In genomic region chr11:15378941-15379340, GRCh38 we compare ENCODE assay signal across 23 cellular contexts.
A peak's percentile ranks its signal among the peaks of the same experiment; 100 is the strongest.
DNase-seq lines count a peak whose midpoint lies in the region; ATAC-seq and TF ChIP-seq lines count a peak whose summit lies in the region.
"Had no signal": no experiment of that assay in that cellular context is flagged by ENCODE, and none has a peak within 500 bp of the region (broad histone marks: within the 10 kb centered on the region; RNA-seq: fewer than 3 reads in every experiment).

No MANE protein-coding gene starts in this region.

- H2BK15ac ChIP-seq in neuronal stem cell (ENCODE audit: low read length), result peak overlapping the region; percentile 39

- no peak for TF ChIP-seq POLR2A in upper lobe of left lung (IDR thresholded peaks at IDR 0.05)

- TF ChIP-seq CTCF in upper lobe of left lung (IDR thresholded peaks at IDR 0.05), result no peak
- TF ChIP-seq CTCF in activated CD8-positive, alpha-beta T cell treated with anti-CD3 and anti-CD28 coated beads for 36 hours (IDR thresholded peaks at IDR 0.05), result no peak

- no peaks in the 10 kb centered on the region for H3K27me3 ChIP-seq in neuronal stem cell (ENCODE audit: control insufficient read depth in 3 of 3, insufficient read depth in 3 of 3, low read depth in 1 of 3, low read length in 3 of 3)
- H3K27me3 ChIP-seq in upper lobe of left lung, result no peaks in the 10 kb centered on the region
- H3K27me3 ChIP-seq: BE2C, BLaER1 had no signal

- H3K36me3 Mint-ChIP-seq in natural killer cell treated with Interleukin-12 subunit alpha and Interleukin-12 subunit beta and Interleukin-15 and Interleukin-18, amount 100 ng/mL, for 72 hours, result no peaks in the 10 kb centered on the region
- no peaks in the 10 kb centered on the region for H3K36me3 Mint-ChIP-seq in activated naive CD8-positive, alpha-beta T cell treated with anti-CD3 and anti-CD28 coated beads for 36 hours
- H3K36me3 Mint-ChIP-seq in activated CD8-positive, alpha-beta T cell treated with anti-CD3 and anti-CD28 coated beads for 36 hours (ENCODE audit: low read depth), result no peaks in the 10 kb centered on the region
- H3K36me3 Mint-ChIP-seq in effector memory CD8-positive, alpha-beta T cell (ENCODE audit: insufficient read depth), result no peaks in the 10 kb centered on the region
- H3K36me3 Mint-ChIP-seq: CD14-positive monocyte; CD4-positive, alpha-beta memory T cell; CD4-positive, CD25-positive, alpha-beta regulatory T cell; CD8-positive, alpha-beta memory T cell had no signal

- no peak overlapping the region for H2BK12ac ChIP-seq in neuronal stem cell (ENCODE audit: low read length)

- H3K27ac Mint-ChIP-seq in natural killer cell treated with Interleukin-12 subunit alpha and Interleukin-12 subunit beta and Interleukin-15 and Interleukin-18, amount 100 ng/mL, for 72 hours, result no peak overlapping the region
- H3K27ac Mint-ChIP-seq in activated naive CD8-positive, alpha-beta T cell treated with anti-CD3 and anti-CD28 coated beads for 36 hours, result no peak overlapping the region
- H3K27ac Mint-ChIP-seq in activated CD8-positive, alpha-beta T cell treated with anti-CD3 and anti-CD28 coated beads for 36 hours, result no peak overlapping the region
- H3K27ac Mint-ChIP-seq in effector memory CD8-positive, alpha-beta T cell, result no peak overlapping the region
- H3K27ac Mint-ChIP-seq: CD14-positive monocyte; CD4-positive, alpha-beta memory T cell; CD4-positive, CD25-positive, alpha-beta regulatory T cell; CD8-positive, alpha-beta memory T cell had no signal

- peaks cover 0 to 3% of the 10 kb centered on the region in 2 donors for H3K9me3 ChIP-seq in neuronal stem cell (replicated peaks in 1 of 2; ENCODE audit: control insufficient read depth in 2 of 2, insufficient read depth in 1 of 2, low read depth in 1 of 2, low read length in 2 of 2)
- peaks cover 0 to 8% (median 0%) of the 10 kb centered on the region in 4 donors for H3K9me3 ChIP-seq in upper lobe of left lung
- H3K9me3 ChIP-seq: BE2C had no signal

- no peak overlapping the region for H2BK5ac ChIP-seq in neuronal stem cell (ENCODE audit: low read length)

- H3K79me1 ChIP-seq in neuronal stem cell (ENCODE audit: low read depth, low read length), result no peaks in the 10 kb centered on the region

- H3K4me1 ChIP-seq in neuronal stem cell (ENCODE audit: control insufficient read depth in 2 of 2, insufficient read depth in 1 of 2, low read depth in 1 of 2, low read length in 2 of 2) (no peaks in the 10 kb centered on the region), upper lobe of left lung (no peaks in the 10 kb centered on the region)
- H3K4me1 ChIP-seq: BE2C, BLaER1 had no signal

- H3K27ac ChIP-seq in neuronal stem cell (replicated peaks; ENCODE audit: low read length) (no peak overlapping the region), upper lobe of left lung (no peak overlapping the region)
- H3K27ac ChIP-seq: BLaER1 had no signal

- H3K4me3 Mint-ChIP-seq in natural killer cell treated with Interleukin-12 subunit alpha and Interleukin-12 subunit beta and Interleukin-15 and Interleukin-18, amount 100 ng/mL, for 72 hours, result no peak overlapping the region
- H3K4me3 Mint-ChIP-seq in activated naive CD8-positive, alpha-beta T cell treated with anti-CD3 and anti-CD28 coated beads for 36 hours, result no peak overlapping the region
- H3K4me3 Mint-ChIP-seq in activated CD8-positive, alpha-beta T cell treated with anti-CD3 and anti-CD28 coated beads for 36 hours, result no peak overlapping the region
- H3K4me3 Mint-ChIP-seq in effector memory CD8-positive, alpha-beta T cell, result no peak overlapping the region
- H3K4me3 Mint-ChIP-seq: CD14-positive monocyte; CD4-positive, alpha-beta memory T cell; CD4-positive, CD25-positive, alpha-beta regulatory T cell; CD8-positive, alpha-beta memory T cell had no signal

- peaks cover 8% of the 10 kb centered on the region for H3K9me3 Mint-ChIP-seq in natural killer cell treated with Interleukin-12 subunit alpha and Interleukin-12 subunit beta and Interleukin-15 and Interleukin-18, amount 100 ng/mL, for 72 hours
- H3K9me3 Mint-ChIP-seq in activated naive CD8-positive, alpha-beta T cell treated with anti-CD3 and anti-CD28 coated beads for 36 hours, result no peaks in the 10 kb centered on the region
- no peaks in the 10 kb centered on the region for H3K9me3 Mint-ChIP-seq in activated CD8-positive, alpha-beta T cell treated with anti-CD3 and anti-CD28 coated beads for 36 hours
- H3K9me3 Mint-ChIP-seq in effector memory CD8-positive, alpha-beta T cell, result peaks cover 4 to 7% of the 10 kb centered on the region in 2 donors

- no peaks in the 10 kb centered on the region for H3K4me1 Mint-ChIP-seq in natural killer cell treated with Interleukin-12 subunit alpha and Interleukin-12 subunit beta and Interleukin-15 and Interleukin-18, amount 100 ng/mL, for 72 hours (ENCODE audit: low read depth in 2 of 2)
- no peaks in the 10 kb centered on the region for H3K4me1 Mint-ChIP-seq in activated naive CD8-positive, alpha-beta T cell treated with anti-CD3 and anti-CD28 coated beads for 36 hours
- H3K4me1 Mint-ChIP-seq in activated CD8-positive, alpha-beta T cell treated with anti-CD3 and anti-CD28 coated beads for 36 hours (ENCODE audit: low read depth), result no peaks in the 10 kb centered on the region
- no peaks in the 10 kb centered on the region for H3K4me1 Mint-ChIP-seq in effector memory CD8-positive, alpha-beta T cell (ENCODE audit: low read depth in 2 of 2)
- H3K4me1 Mint-ChIP-seq: CD14-positive monocyte; CD4-positive, alpha-beta memory T cell; CD4-positive, CD25-positive, alpha-beta regulatory T cell; CD8-positive, alpha-beta memory T cell had no signal

- POLR2A ChIA-PET in activated CD8-positive, alpha-beta T cell treated with anti-CD3 and anti-CD28 coated beads for 36 hours (lab: Charles Lee), result no interaction called here

- no peak overlapping the region for H2AFZ ChIP-seq in neuronal stem cell (ENCODE audit: low read length)

- H3K36me3 ChIP-seq in neuronal stem cell (replicated peaks in 1 of 2; ENCODE audit: control insufficient read depth in 2 of 2, insufficient read depth in 2 of 2, low read length in 2 of 2) (no peaks in the 10 kb centered on the region), upper lobe of left lung (no peaks in the 10 kb centered on the region)
- H3K36me3 ChIP-seq: BE2C, BLaER1 had no signal

- no peak overlapping the region for H2AK5ac ChIP-seq in neuronal stem cell (ENCODE audit: low read depth, low read length)

- CTCF ChIA-PET in activated CD8-positive, alpha-beta T cell treated with anti-CD3 and anti-CD28 coated beads for 36 hours (lab: Charles Lee), result interaction anchor here (0.7 kb wide), 1 partner anchor 10 kb away, joined by 3 read pairs; no protein-coding TSS in a partner anchor

- no peak for DNase-seq in natural killer cell treated with Interleukin-12 subunit alpha and Interleukin-12 subunit beta and Interleukin-15 and Interleukin-18, amount 100 ng/mL, for 72 hours (ENCODE audit: low spot score)
- DNase-seq in neuronal stem cell (ENCODE audit: low spot score) (no peak), upper lobe of left lung (peak in 1 of 2 donors; percentile 13)
- no peak for DNase-seq in activated naive CD8-positive, alpha-beta T cell treated with anti-CD3 and anti-CD28 coated beads for 36 hours
- DNase-seq in activated CD8-positive, alpha-beta T cell treated with anti-CD3 and anti-CD28 coated beads for 36 hours, result no peak
- no peak for DNase-seq in effector memory CD8-positive, alpha-beta T cell
- DNase-seq: 8988T; ACHN; BE2C; C1 segment of cervical spinal cord; CD4-positive, alpha-beta memory T cell; CD4-positive, CD25-positive, alpha-beta regulatory T cell; CD8-positive, alpha-beta memory T cell; COR-L47; DMS 273 treated with DMSO at 0.1 percent for 48 hours; DMS153; DMS79; DND-41; EL; GDM1 had no signal

- peak overlapping the region; percentile 9 for H3K9ac ChIP-seq in neuronal stem cell (ENCODE audit: low read depth, low read length, poor library complexity)
- H3K9ac ChIP-seq: BLaER1 had no signal

- H3K4me2 ChIP-seq in neuronal stem cell (ENCODE audit: insufficient read depth, low read length, poor library complexity, severe bottlenecking), result no peak overlapping the region
- H3K4me2 ChIP-seq: BLaER1 had no signal

- H3K23ac ChIP-seq in neuronal stem cell (ENCODE audit: low read depth, low read length, poor library complexity), result no peak overlapping the region

- H3K27me3 Mint-ChIP-seq in natural killer cell treated with Interleukin-12 subunit alpha and Interleukin-12 subunit beta and Interleukin-15 and Interleukin-18, amount 100 ng/mL, for 72 hours, result no peaks in the 10 kb centered on the region
- no peaks in the 10 kb centered on the region for H3K27me3 Mint-ChIP-seq in activated naive CD8-positive, alpha-beta T cell treated with anti-CD3 and anti-CD28 coated beads for 36 hours
- H3K27me3 Mint-ChIP-seq in activated CD8-positive, alpha-beta T cell treated with anti-CD3 and anti-CD28 coated beads for 36 hours, result peaks cover 1% of the 10 kb centered on the region
- no peaks in the 10 kb centered on the region for H3K27me3 Mint-ChIP-seq in effector memory CD8-positive, alpha-beta T cell
- H3K27me3 Mint-ChIP-seq: CD4-positive, alpha-beta memory T cell; CD4-positive, CD25-positive, alpha-beta regulatory T cell had no signal

- H3K18ac ChIP-seq in neuronal stem cell (ENCODE audit: low read length), result peak overlapping the region; percentile 76

- H2BK120ac ChIP-seq in neuronal stem cell (ENCODE audit: low read depth, low read length), result no peak overlapping the region

- H4K8ac ChIP-seq in neuronal stem cell (ENCODE audit: low read depth, low read length), result no peak overlapping the region

- no peak overlapping the region for H3K4ac ChIP-seq in neuronal stem cell (ENCODE audit: low read length)

- TF ChIP-seq EP300 in upper lobe of left lung (IDR thresholded peaks at IDR 0.05), result no peak

- WGBS in neuronal stem cell (ENCODE audit: extremely low coverage in 2 of 2, insufficient read length in 2 of 2, insufficient replicate concordance in 1 of 2), 2 donors, result no CpG with 5 or more reads among the region's 2 CpGs
- 73 to 90% methylated on average over 1 to 2 of the region's 2 CpGs for WGBS in upper lobe of left lung, 2 donors

- H4K91ac ChIP-seq in neuronal stem cell (ENCODE audit: low read depth, low read length, poor library complexity), result no peak overlapping the region

- peak; percentile 27 to 32 for ATAC-seq in natural killer cell treated with Interleukin-12 subunit alpha and Interleukin-12 subunit beta and Interleukin-15 and Interleukin-18, amount 100 ng/mL, for 72 hours
- peak; percentile 12 to 26 for ATAC-seq in upper lobe of left lung (ENCODE audit: low FRiP score in 2 of 2)
- ATAC-seq in activated CD8-positive, alpha-beta T cell treated with anti-CD3 and anti-CD28 coated beads for 36 hours, result no peak
- no peak for ATAC-seq in effector memory CD8-positive, alpha-beta T cell (replicated peaks)
- ATAC-seq: GM12878 had no signal

- H3K14ac ChIP-seq in neuronal stem cell (ENCODE audit: low read length), result peak overlapping the region; percentile 44

- intact Hi-C loops in activated CD8-positive, alpha-beta T cell treated with anti-CD3 and anti-CD28 coated beads for 36 hours (cut with micrococcal nuclease), result no loop called here

- no peak overlapping the region for H3K4me3 ChIP-seq in neuronal stem cell (ENCODE audit: low read length in 2 of 2)
- no peak overlapping the region for H3K4me3 ChIP-seq in upper lobe of left lung
- H3K4me3 ChIP-seq: BLaER1, GM12878 had no signal

Comparison
In these comparisons a context has a peak if more than half of its experiments do, and no peak if none do; other contexts are left out.
1. ATAC-seq: peak in natural killer cell treated with Interleukin-12 subunit alpha and Interleukin-12 subunit beta and Interleukin-15 and Interleukin-18, amount 100 ng/mL, for 72 hours (2 of 2) and upper lobe of left lung (2 of 2); none in activated CD8-positive, alpha-beta T cell treated with anti-CD3 and anti-CD28 coated beads for 36 hours (single experiment) and effector memory CD8-positive, alpha-beta T cell (single experiment).